Comparison of ENCODE assay signal across 2 cellular contexts in genomic region chr2:68677837-68678236, GRCh38. TPM values are rescaled to one million over a fixed set of nuclear protein-coding genes. Genes with fewer than 3 reads are reported as not detected.
"Had no signal": no experiment of that assay in that cellular context is flagged by ENCODE, and none has a peak within 500 bp of the region (broad histone marks: within the 10 kb centered on the region; RNA-seq: fewer than 3 reads in every experiment).

No MANE protein-coding gene starts in this region.

RNA-seq across cellular contexts. Expression of gene PROKR1, which starts 34.5 kb away (rescaled TPM):
- total RNA-seq: G401, GM12878 had no signal

RNA-seq across cellular contexts. Expression of gene ARHGAP25, which starts 56.8 kb away (rescaled TPM):
- total RNA-seq: G401 had no signal
